In genomic region chr21:32474179-32475059, GRCh38 we compare ENCODE assay signal across 23 cellular contexts.
A peak's percentile ranks its signal among the peaks of the same experiment; 100 is the strongest.
DNase-seq lines count a peak whose midpoint lies in the region; ATAC-seq and TF ChIP-seq lines count a peak whose summit lies in the region.
"Had no signal": no experiment of that assay in that cellular context is flagged by ENCODE, and none has a peak within 500 bp of the region (broad histone marks: within the 10 kb centered on the region; RNA-seq: fewer than 3 reads in every experiment).

No MANE protein-coding gene starts in this region.

- H3K27ac Mint-ChIP-seq in progenitor cell of endocrine pancreas, result peak overlapping the region; percentile 41
- H3K27ac Mint-ChIP-seq: WTC11 had no signal

- no peaks in the 10 kb centered on the region for H3K9me3 Mint-ChIP-seq in progenitor cell of endocrine pancreas (ENCODE audit: low read depth)
- H3K9me3 Mint-ChIP-seq: CD4-positive, alpha-beta memory T cell; central memory CD8-positive, alpha-beta T cell; effector memory CD8-positive, alpha-beta T cell; natural killer cell treated with Interleukin-12 subunit alpha and Interleukin-12 subunit beta and Interleukin-15 and Interleukin-18, amount 100 ng/mL, for 72 hours; WTC11 had no signal

- H3K27ac ChIP-seq in C4-2B (peak overlapping the region; percentile 60), esophagus muscularis mucosa (replicated peaks in 1 of 4) (peak overlapping the region; percentile 34 to 54 (median 48))
- H3K27ac ChIP-seq: SJCRH30 had no signal

- H3K4me3 ChIP-seq in esophagus muscularis mucosa, result no peak overlapping the region
- H3K4me3 ChIP-seq: SJCRH30, upper lobe of left lung had no signal

- intact Hi-C loops in esophagus muscularis mucosa (cut with DNase I), result no loop called here

- ATAC-seq in HG02970 (IDR thresholded peaks at IDR 0.05; ENCODE audit: low FRiP score, unreplicated experiment), result no peak
- ATAC-seq: effector memory CD8-positive, alpha-beta T cell; natural killer cell treated with Interleukin-12 subunit alpha and Interleukin-12 subunit beta and Interleukin-15 and Interleukin-18, amount 100 ng/mL, for 72 hours; WTC11 had no signal

- H3K27me3 ChIP-seq in esophagus muscularis mucosa, result no peaks in the 10 kb centered on the region
- H3K27me3 ChIP-seq: SJCRH30, upper lobe of left lung had no signal

- H3K36me3 Mint-ChIP-seq in progenitor cell of endocrine pancreas (ENCODE audit: insufficient read depth), result no peaks in the 10 kb centered on the region
- H3K36me3 Mint-ChIP-seq: natural killer cell treated with Interleukin-12 subunit alpha and Interleukin-12 subunit beta and Interleukin-15 and Interleukin-18, amount 100 ng/mL, for 72 hours; WTC11 had no signal

- H3K4me1 ChIP-seq in esophagus muscularis mucosa, result peaks cover 5 to 31% (median 26%) of the 10 kb centered on the region in 4 donors
- H3K4me1 ChIP-seq: SJCRH30 had no signal

- H3K9me3 ChIP-seq in esophagus muscularis mucosa, result no peaks in the 10 kb centered on the region
- H3K9me3 ChIP-seq: SJCRH30, upper lobe of left lung had no signal

- no peak overlapping the region for H3K4me3 Mint-ChIP-seq in progenitor cell of endocrine pancreas (ENCODE audit: low read depth)
- H3K4me3 Mint-ChIP-seq: CD4-positive, alpha-beta memory T cell; central memory CD8-positive, alpha-beta T cell; effector memory CD8-positive, alpha-beta T cell; natural killer cell treated with Interleukin-12 subunit alpha and Interleukin-12 subunit beta and Interleukin-15 and Interleukin-18, amount 100 ng/mL, for 72 hours; WTC11 had no signal

- no peaks in the 10 kb centered on the region for H3K27me3 Mint-ChIP-seq in progenitor cell of endocrine pancreas
- H3K27me3 Mint-ChIP-seq: CD4-positive, alpha-beta memory T cell; central memory CD8-positive, alpha-beta T cell; effector memory CD8-positive, alpha-beta T cell; natural killer cell treated with Interleukin-12 subunit alpha and Interleukin-12 subunit beta and Interleukin-15 and Interleukin-18, amount 100 ng/mL, for 72 hours had no signal

- peak; percentile 62 for DNase-seq in RPMI7951 (ENCODE audit: low read depth)
- no peak for DNase-seq in esophagus muscularis mucosa (ENCODE audit: extremely low spot score)
- no peak for DNase-seq in progenitor cell of endocrine pancreas (ENCODE audit: low spot score, unreplicated experiment)
- no peak for DNase-seq in NCI-H1436 (lab: John Stamatoyannopoulos, UW)
- DNase-seq in NCI-H774 (lab: John Stamatoyannopoulos, UW), result no peak
- no peak for DNase-seq in NCI-H2227 treated with DMSO at 0.1 percent for 48 hours (lab: John Stamatoyannopoulos, UW)
- DNase-seq: CD4-positive, alpha-beta memory T cell; DMS79; effector memory CD8-positive, alpha-beta T cell; hippocampal formation; mesendoderm; MV-4-11; NCI-H2081; NCI-H510A treated with DMSO at 0.1 percent for 48 hours; SJCRH30; stimulated activated naive CD4-positive, alpha-beta T cell treated with Interleukin-2 at 50 U/mL for 16 hours; T-helper 2 cell; upper lobe of left lung had no signal

- no peaks in the 10 kb centered on the region for H3K4me1 Mint-ChIP-seq in progenitor cell of endocrine pancreas (ENCODE audit: low read depth)
- H3K4me1 Mint-ChIP-seq: central memory CD8-positive, alpha-beta T cell had no signal

- no peak for TF ChIP-seq EP300 in esophagus muscularis mucosa (IDR thresholded peaks at IDR 0.05)

- no peak for TF ChIP-seq POLR2A in esophagus muscularis mucosa (IDR thresholded peaks at IDR 0.05; ENCODE audit: low read depth)

- TF ChIP-seq CTCF in C4-2B (conservative IDR thresholded peaks at IDR 0.05) (no peak), esophagus muscularis mucosa (IDR thresholded peaks at IDR 0.05) (no peak), progenitor cell of endocrine pancreas (IDR thresholded peaks at IDR 0.05; ENCODE audit: unreplicated experiment) (no peak)

- WGBS in esophagus muscularis mucosa, result 92% methylated on average over 15 of the region's 15 CpGs

- peaks cover 22 to 78% (median 60%) of the 10 kb centered on the region in 4 donors for H3K36me3 ChIP-seq in esophagus muscularis mucosa
- H3K36me3 ChIP-seq: SJCRH30 had no signal
